ENCODE assay signal across 17 cellular contexts in genomic region chr7:154767821-154768415, GRCh38.
DNase-seq lines count a peak whose midpoint lies in the region; ATAC-seq and TF ChIP-seq lines count a peak whose summit lies in the region.
"Had no signal": no experiment of that assay in that cellular context is flagged by ENCODE, and none has a peak within 500 bp of the region (broad histone marks: within the 10 kb centered on the region; RNA-seq: fewer than 3 reads in every experiment).

No MANE protein-coding gene starts in this region.

- H3K36me3 Mint-ChIP-seq in activated naive CD4-positive, alpha-beta T cell treated with anti-CD3 and anti-CD28 coated beads, Interleukin-2, amount 10 ng/mL, durations not matched to agents 7 days and 5 days, result no peaks in the 10 kb centered on the region
- no peaks in the 10 kb centered on the region for H3K36me3 Mint-ChIP-seq in activated naive CD4-positive, alpha-beta T cell treated with anti-CD3 and anti-CD28 coated beads for 36 hours (ENCODE audit: low read depth)
- H3K36me3 Mint-ChIP-seq: CD8-positive, alpha-beta memory T cell had no signal

- ATAC-seq in Panc1 (peak; percentile 28; the same call in 1 of the 2 replicates), aorta (ENCODE audit: low FRiP score) (peak; percentile 20)

- no peaks in the 10 kb centered on the region for H3K36me3 ChIP-seq in Panc1 (ENCODE audit: control insufficient read depth, insufficient read depth, low read length)
- no peaks in the 10 kb centered on the region for H3K36me3 ChIP-seq in aorta (ENCODE audit: control insufficient read depth in 1 of 2, insufficient read depth in 2 of 2, low read length in 1 of 2)
- H3K36me3 ChIP-seq: BLaER1 treated with 17β-estradiol and CSF1 and Interleukin-3, amounts not matched to agents 10 nM and 100 nM; Peyer's patch had no signal

- 78 to 84% methylated on average over 9 of the region's 9 CpGs for WGBS in aorta, 2 donors

- H3K27me3 ChIP-seq in Panc1 (ENCODE audit: control insufficient read depth, insufficient read depth, low read length) (no peaks in the 10 kb centered on the region), aorta (ENCODE audit: control insufficient read depth in 1 of 2, insufficient read depth in 2 of 2, low read length in 1 of 2) (peaks cover 0 to 1% of the 10 kb centered on the region in 2 donors)
- H3K27me3 ChIP-seq: BLaER1 treated with 17β-estradiol and CSF1 and Interleukin-3, amounts not matched to agents 10 nM and 100 nM; Peyer's patch had no signal

- DNase-seq in activated naive CD4-positive, alpha-beta T cell treated with anti-CD3 and anti-CD28 coated beads, Interleukin-2, amount 10 ng/mL, durations not matched to agents 7 days and 5 days, result no peak
- no peak for DNase-seq in activated naive CD4-positive, alpha-beta T cell treated with anti-CD3 and anti-CD28 coated beads for 36 hours
- DNase-seq in Panc1 (ENCODE audit: low read depth, low spot score), result no peak
- peak in 1 of 2 donors; percentile 42 for DNase-seq in aorta
- no peak for DNase-seq in putamen (ENCODE audit: low spot score)
- DNase-seq in NCI-H2081 (lab: John Stamatoyannopoulos, UW), result no peak
- DNase-seq in NCI-H2029 treated with DMSO at 0.1 percent for 48 hours (lab: John Stamatoyannopoulos, UW), result no peak
- DNase-seq: CD8-positive, alpha-beta memory T cell; MV-4-11; NCI-H1436 treated with DMSO at 0.1 percent for 48 hours; NCI-H82; Peyer's patch; SHP77 treated with DMSO at 0.1 percent for 48 hours had no signal

- H3K4me3 ChIP-seq in Panc1 (ENCODE audit: low read depth in 2 of 2, low read length in 2 of 2) (no peak overlapping the region), aorta (ENCODE audit: low read length in 2 of 2) (no peak overlapping the region)
- H3K4me3 ChIP-seq: A549; BLaER1 treated with 17β-estradiol and CSF1 and Interleukin-3, amounts not matched to agents 10 nM and 100 nM; Peyer's patch had no signal

- H3K4me1 ChIP-seq in Panc1 (ENCODE audit: control insufficient read depth, insufficient read depth, low read length) (no peaks in the 10 kb centered on the region; the same call in 1 of the 2 replicates), aorta (ENCODE audit: control insufficient read depth in 1 of 2, insufficient read depth in 2 of 2, low read length in 2 of 2) (no peaks in the 10 kb centered on the region)
- H3K4me1 ChIP-seq: A549, Peyer's patch had no signal

- TF ChIP-seq CTCF in Panc1 (IDR thresholded peaks at IDR 0.05), result no peak

- no peaks in the 10 kb centered on the region for H3K4me1 Mint-ChIP-seq in activated naive CD4-positive, alpha-beta T cell treated with anti-CD3 and anti-CD28 coated beads, Interleukin-2, amount 10 ng/mL, durations not matched to agents 7 days and 5 days
- no peaks in the 10 kb centered on the region for H3K4me1 Mint-ChIP-seq in activated naive CD4-positive, alpha-beta T cell treated with anti-CD3 and anti-CD28 coated beads for 36 hours (ENCODE audit: low read depth)
- H3K4me1 Mint-ChIP-seq: CD8-positive, alpha-beta memory T cell had no signal

- CTCF ChIA-PET in activated naive CD4-positive, alpha-beta T cell treated with anti-CD3 and anti-CD28 coated beads, Interleukin-2, amount 10 ng/mL, durations not matched to agents 7 days and 5 days (lab: Charles Lee), result no interaction called here
- CTCF ChIA-PET in activated naive CD4-positive, alpha-beta T cell treated with anti-CD3 and anti-CD28 coated beads for 36 hours (lab: Charles Lee), result no interaction called here
- CTCF ChIA-PET in Panc1 (lab: Charles Lee), result no interaction called here

- intact Hi-C loops in activated naive CD4-positive, alpha-beta T cell treated with anti-CD3 and anti-CD28 coated beads for 36 hours (cut with micrococcal nuclease), result no loop called here
- intact Hi-C loops in Panc1 (cut with micrococcal nuclease; ENCODE audit: unreplicated experiment), result no loop called here
- intact Hi-C loops in aorta (cut with DNase I), result no loop called here

- POLR2A ChIA-PET in Panc1 (lab: Charles Lee), result interaction anchor here (0.6 kb wide), 1 partner anchor 16 kb away, joined by 3 read pairs; no protein-coding TSS in a partner anchor

- in situ Hi-C loops in Panc1 (cut with HindIII; ENCODE audit: low pct_unique_long_range_greater_than_20kb, low sequenced_read_pairs), result no loop called here

- H3K27ac ChIP-seq in Panc1 (ENCODE audit: low read length) (no peak overlapping the region), cingulate gyrus (ENCODE audit: low read depth, low read length) (peak overlapping the region; percentile 13), aorta (ENCODE audit: low read depth in 1 of 2, low read length in 2 of 2) (no peak overlapping the region)
- H3K27ac ChIP-seq: A549; BLaER1 treated with 17β-estradiol and CSF1 and Interleukin-3, amounts not matched to agents 10 nM and 100 nM; Peyer's patch had no signal

- H3K4me3 Mint-ChIP-seq in activated naive CD4-positive, alpha-beta T cell treated with anti-CD3 and anti-CD28 coated beads, Interleukin-2, amount 10 ng/mL, durations not matched to agents 7 days and 5 days, result no peak overlapping the region
- H3K4me3 Mint-ChIP-seq in activated naive CD4-positive, alpha-beta T cell treated with anti-CD3 and anti-CD28 coated beads for 36 hours, result no peak overlapping the region
- H3K4me3 Mint-ChIP-seq: CD8-positive, alpha-beta memory T cell; T-helper 1 cell treated with Interleukin-12 subunit alpha and Interleukin-12 subunit beta and Interleukin-4 antibody, amounts not matched to agents 30 μg/mL and 1 μg/mL, for 36 hours had no signal

- BruUV-seq in Panc1 (replicated peaks; lab: Mats Ljungman, UMichigan), result no TSS peak

- no peaks in the 10 kb centered on the region for H3K9me3 Mint-ChIP-seq in activated naive CD4-positive, alpha-beta T cell treated with anti-CD3 and anti-CD28 coated beads, Interleukin-2, amount 10 ng/mL, durations not matched to agents 7 days and 5 days
- H3K9me3 Mint-ChIP-seq in activated naive CD4-positive, alpha-beta T cell treated with anti-CD3 and anti-CD28 coated beads for 36 hours, result no peaks in the 10 kb centered on the region
- H3K9me3 Mint-ChIP-seq: T-helper 1 cell treated with Interleukin-12 subunit alpha and Interleukin-12 subunit beta and Interleukin-4 antibody, amounts not matched to agents 30 μg/mL and 1 μg/mL, for 36 hours had no signal

- no peaks in the 10 kb centered on the region for H3K27me3 Mint-ChIP-seq in activated naive CD4-positive, alpha-beta T cell treated with anti-CD3 and anti-CD28 coated beads, Interleukin-2, amount 10 ng/mL, durations not matched to agents 7 days and 5 days
- no peaks in the 10 kb centered on the region for H3K27me3 Mint-ChIP-seq in activated naive CD4-positive, alpha-beta T cell treated with anti-CD3 and anti-CD28 coated beads for 36 hours (ENCODE audit: low read depth)

- peak overlapping the region; percentile 59 for H3K27ac Mint-ChIP-seq in activated naive CD4-positive, alpha-beta T cell treated with anti-CD3 and anti-CD28 coated beads, Interleukin-2, amount 10 ng/mL, durations not matched to agents 7 days and 5 days
- no peak overlapping the region for H3K27ac Mint-ChIP-seq in activated naive CD4-positive, alpha-beta T cell treated with anti-CD3 and anti-CD28 coated beads for 36 hours
- H3K27ac Mint-ChIP-seq: CD8-positive, alpha-beta memory T cell; T-helper 1 cell treated with Interleukin-12 subunit alpha and Interleukin-12 subunit beta and Interleukin-4 antibody, amounts not matched to agents 30 μg/mL and 1 μg/mL, for 36 hours had no signal

- H3K9me3 ChIP-seq in Panc1 (ENCODE audit: control insufficient read depth, insufficient read depth, low read depth, low read length) (no peaks in the 10 kb centered on the region), aorta (ENCODE audit: control insufficient read depth, low read length) (peaks cover 3% of the 10 kb centered on the region)
- H3K9me3 ChIP-seq: A549, Peyer's patch had no signal
